Comparison of ENCODE assay signal across 13 cellular contexts in the genomic region with DNA sequence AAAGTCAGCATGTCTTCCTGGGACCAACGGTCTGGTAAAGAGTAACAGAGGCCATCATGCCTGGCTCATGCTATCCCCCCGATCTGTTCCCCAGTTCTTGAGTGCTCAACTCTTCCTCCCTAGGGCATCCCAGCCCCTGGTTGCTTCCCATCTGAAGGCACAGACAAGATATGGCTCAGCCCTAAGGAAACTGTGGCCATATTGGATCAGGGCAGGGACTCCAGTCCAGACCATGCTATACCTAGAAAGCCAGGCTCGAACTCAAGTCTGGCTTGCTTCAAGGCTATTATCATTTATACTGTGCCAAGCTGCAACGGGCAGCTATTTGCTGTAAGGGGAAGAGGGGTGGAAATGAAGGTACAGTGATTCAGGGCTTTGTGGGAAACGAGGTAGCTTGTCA. TPM values are rescaled to one million over a fixed set of nuclear protein-coding genes. Genes with fewer than 3 reads are reported as not detected.
A peak's percentile ranks its signal among the peaks of the same experiment; 100 is the strongest.
DNase-seq lines count a peak whose midpoint lies in the region; ATAC-seq and TF ChIP-seq lines count a peak whose summit lies in the region.
"Had no signal": no experiment of that assay in that cellular context is flagged by ENCODE, and none has a peak within 500 bp of the region (broad histone marks: within the 10 kb centered on the region; RNA-seq: fewer than 3 reads in every experiment).

No MANE protein-coding gene starts in this region.

- peaks cover 15% of the 10 kb centered on the region for H3K36me3 Mint-ChIP-seq in activated naive CD4-positive, alpha-beta T cell treated with anti-CD3 and anti-CD28 coated beads, Interleukin-2, amount 50 U/mL, for 24 hours
- H3K36me3 Mint-ChIP-seq in endodermal cell (ENCODE audit: low read depth) = peaks cover 49% of the 10 kb centered on the region

- peak overlapping the region; percentile 95 for H3K4me3 Mint-ChIP-seq in activated naive CD4-positive, alpha-beta T cell treated with anti-CD3 and anti-CD28 coated beads, Interleukin-2, amount 50 U/mL, for 24 hours
- H3K4me3 Mint-ChIP-seq in endodermal cell = peak overlapping the region; percentile 86

- no peak for ATAC-seq in GM19035 (IDR thresholded peaks at IDR 0.05; ENCODE audit: unreplicated experiment)

- H3K36me3 ChIP-seq in SK-N-MC (ENCODE audit: insufficient read depth, low read length) = peaks cover 56% of the 10 kb centered on the region
- peaks cover 44% of the 10 kb centered on the region for H3K36me3 ChIP-seq in endodermal cell (ENCODE audit: control insufficient read depth, insufficient read depth, low read length)
- peaks cover 0 to 19% (median 7%) of the 10 kb centered on the region in 4 donors for H3K36me3 ChIP-seq in transverse colon

- H3K27me3 ChIP-seq in endodermal cell (ENCODE audit: control insufficient read depth, insufficient read depth, low read length, poor library complexity, severe bottlenecking) (no peaks in the 10 kb centered on the region), transverse colon (no peaks in the 10 kb centered on the region)
- H3K27me3 ChIP-seq: BE2C had no signal

- TF ChIP-seq CTCF in endodermal cell (conservative IDR thresholded peaks at IDR 0.05) (no peak), transverse colon (IDR thresholded peaks at IDR 0.05) (no peak)

- H3K4me3 ChIP-seq in SK-N-MC (peak overlapping the region; percentile 98), endodermal cell (ENCODE audit: low read length) (peak overlapping the region; percentile 84), transverse colon (no peak overlapping the region)

- no peak for TF ChIP-seq POLR2A in transverse colon (IDR thresholded peaks at IDR 0.05)

- H3K9me3 ChIP-seq in SK-N-MC (ENCODE audit: low read depth, low read length) (no peaks in the 10 kb centered on the region), endodermal cell (ENCODE audit: control insufficient read depth, low read length) (no peaks in the 10 kb centered on the region), transverse colon (no peaks in the 10 kb centered on the region)
- H3K9me3 ChIP-seq: BE2C had no signal

- no peaks in the 10 kb centered on the region for H3K9me3 Mint-ChIP-seq in activated naive CD4-positive, alpha-beta T cell treated with anti-CD3 and anti-CD28 coated beads, Interleukin-2, amount 50 U/mL, for 24 hours
- H3K9me3 Mint-ChIP-seq in endodermal cell = no peaks in the 10 kb centered on the region

- H3K9ac ChIP-seq in SK-N-MC (ENCODE audit: insufficient read length) = peak overlapping the region; percentile 89
- no peak overlapping the region for H3K9ac ChIP-seq in endodermal cell (ENCODE audit: extremely low read depth, low read length, poor library complexity, severe bottlenecking)

- peak overlapping the region; percentile 95 for H3K27ac Mint-ChIP-seq in activated naive CD4-positive, alpha-beta T cell treated with anti-CD3 and anti-CD28 coated beads, Interleukin-2, amount 50 U/mL, for 24 hours
- no peak overlapping the region for H3K27ac Mint-ChIP-seq in endodermal cell

- H3K4me1 Mint-ChIP-seq in activated naive CD4-positive, alpha-beta T cell treated with anti-CD3 and anti-CD28 coated beads, Interleukin-2, amount 50 U/mL, for 24 hours = peaks cover 54% of the 10 kb centered on the region
- H3K4me1 Mint-ChIP-seq in endodermal cell = peaks cover 6% of the 10 kb centered on the region

- in situ Hi-C loops in transverse colon (cut with MboI; ENCODE audit: low pct_ligation_motif_present in 1 of 4, low pct_unique_long_range_greater_than_20kb in 1 of 4, low sequenced_read_pairs in 3 of 4) = loop anchor here in 2 of 4 donors (5.0 to 10.0 kb wide), 2 partner anchors 108 to 116 kb away; partner anchors contain the start of gene SLC25A39 (in 1 of the 2)

- H3K27ac ChIP-seq in SK-N-MC (no peak overlapping the region), endodermal cell (ENCODE audit: low read depth, low read length) (no peak overlapping the region), transverse colon (peak overlapping the region in 3 of 4 donors; percentile 9 to 100 (median 41))

- H3K27me3 Mint-ChIP-seq in activated naive CD4-positive, alpha-beta T cell treated with anti-CD3 and anti-CD28 coated beads, Interleukin-2, amount 50 U/mL, for 24 hours = no peaks in the 10 kb centered on the region
- H3K27me3 Mint-ChIP-seq in endodermal cell (ENCODE audit: insufficient read depth) = no peaks in the 10 kb centered on the region

- 95 to 96% methylated on average over 4 to 5 of the region's 5 CpGs for WGBS in endodermal cell (ENCODE audit: insufficient coverage in 1 of 2, insufficient read length in 1 of 2), 2 experiments
- WGBS in transverse colon (ENCODE audit: low coverage in 1 of 2), 2 donors = 61% methylated on average over 5 of the region's 5 CpGs; no CpG with 5 or more reads in 1 of the 2 donors

- intact Hi-C loops in transverse colon (cut with DNase I; ENCODE audit: low total_unique reads) = no loop called here

- no peak for DNase-seq in activated naive CD4-positive, alpha-beta T cell (lab: John Stamatoyannopoulos, UW)
- no peak for DNase-seq in SK-N-MC (ENCODE audit: low read depth, low spot score)
- no peak for DNase-seq in endodermal cell
- no peak for DNase-seq in transverse colon
- DNase-seq in effector CD8-positive, alpha-beta T cell (lab: John Stamatoyannopoulos, UW) = no peak
- no peak for DNase-seq in central memory CD4-positive, alpha-beta T cell
- DNase-seq: BE2C, hypothalamus, IMR-90, midbrain, NCI-H526 had no signal

- H3K4me1 ChIP-seq in endodermal cell (ENCODE audit: control insufficient read depth, insufficient read depth, low read length) (peaks cover 3% of the 10 kb centered on the region), transverse colon (peaks cover 15 to 19% (median 18%) of the 10 kb centered on the region in 4 donors)
- H3K4me1 ChIP-seq: BE2C had no signal

- no peak for TF ChIP-seq EP300 in transverse colon (IDR thresholded peaks at IDR 0.05; ENCODE audit: low read depth)

RNA-seq across cellular contexts. Expression of gene UBTF, which starts 2.8 kb away (rescaled TPM):
- 10 to 100 TPM; 62.0 to 89.9 TPM for total RNA-seq in endodermal cell
- 51.0 TPM for polyA plus RNA-seq in endodermal cell (2013, experiment 1 of 2)
- polyA plus RNA-seq in endodermal cell (2013, experiment 2 of 2) = 48.4 TPM
- total RNA-seq in transverse colon = 10 to 100 TPM; 49.4 to 61.6 (median 60.4) TPM

RNA-seq across cellular contexts. Expression of gene ATXN7L3, which starts 17.0 kb away (rescaled TPM):
- total RNA-seq in endodermal cell (100 to 1,000 TPM; 118 to 144 TPM), transverse colon (10 to 100 TPM; 44.1 to 77.4 (median 52.3) TPM)
- polyA plus RNA-seq in endodermal cell (2013, experiment 1 of 2) = 72.4 TPM
- polyA plus RNA-seq in endodermal cell (2013, experiment 2 of 2) = 72.5 TPM

RNA-seq across cellular contexts. Expression of gene TMUB2, which starts 29.9 kb away (rescaled TPM):
- total RNA-seq in endodermal cell (10 to 100 TPM; 28.8 to 33.1 TPM), transverse colon (10 to 100 TPM; 53.4 to 70.5 (median 60.6) TPM)
- 43.4 TPM for polyA plus RNA-seq in endodermal cell (2013, experiment 1 of 2)
- polyA plus RNA-seq in endodermal cell (2013, experiment 2 of 2) = 38.5 TPM

RNA-seq across cellular contexts. Expression of gene ASB16, which starts 46.2 kb away (rescaled TPM):
- total RNA-seq in endodermal cell (under 1 TPM in 1 of 2 donors, not detected in 1; 0.53 TPM), transverse colon (1 to 10 TPM in 2 of 4 donors, not detected in 2; 1.2 to 2.6 TPM)
- polyA plus RNA-seq in endodermal cell (2013, experiment 1 of 2) = not detected
- polyA plus RNA-seq in endodermal cell (2013, experiment 2 of 2) = 0.33 TPM
- total RNA-seq: IMR-90 had no signal

RNA-seq across cellular contexts. Expression of gene SLC4A1, which starts 51.3 kb away (rescaled TPM):
- under 1 TPM in 1 of 2 donors, not detected in 1; 0.04 TPM for total RNA-seq in endodermal cell
- polyA plus RNA-seq in endodermal cell (2013, experiment 1 of 2) = not detected
- 0.04 TPM for polyA plus RNA-seq in endodermal cell (2013, experiment 2 of 2)
- not detected for total RNA-seq in transverse colon
- total RNA-seq: IMR-90 had no signal
- polyA plus RNA-seq: IMR-90 had no signal

Comparison
In these comparisons a context has a peak if more than half of its experiments do, and no peak if none do; other contexts are left out.
1. H3K27ac ChIP-seq: peak in transverse colon (3 of 4); none in SK-N-MC (single experiment) and endodermal cell (single experiment).
2. H3K4me3 ChIP-seq: peak in SK-N-MC (single experiment) and endodermal cell (single experiment); none in transverse colon (0 of 4).